ENCODE assay signal across 9 cellular contexts in genomic region chr10:50788951-50789904, GRCh38. TPM values are rescaled to one million over a fixed set of nuclear protein-coding genes. Genes with fewer than 3 reads are reported as not detected.
DNase-seq lines count a peak whose midpoint lies in the region; TF ChIP-seq lines count a peak whose summit lies in the region.
"Had no signal": no experiment of that assay in that cellular context is flagged by ENCODE, and none has a peak within 500 bp of the region (broad histone marks: within the 10 kb centered on the region; RNA-seq: fewer than 3 reads in every experiment).

No MANE protein-coding gene starts in this region.

- DNase-seq in HFF-Myc (ENCODE audit: extremely low read depth, low read depth) (no peak), kidney tubule cell (ENCODE audit: low spot score) (peak; percentile 53), ovary (no peak), NCI-H1048 (lab: John Stamatoyannopoulos, UW) (no peak)
- DNase-seq in stimulated activated CD4-positive, alpha-beta T cell treated with anti-CD3 and anti-CD28 coated beads, Interleukin-4, amount 100 ng/mL, for 1 hour = no peak
- no peak for DNase-seq in stimulated activated CD4-positive, alpha-beta T cell treated with anti-CD3 and anti-CD28 coated beads, Interleukin-2, amount 100 ng/mL, for 24 hours

- H3K4me3 ChIP-seq in HFF-Myc (replicated peaks; ENCODE audit: low read depth, low read length) (no peak overlapping the region), ovary (no peak overlapping the region)
- H3K4me3 ChIP-seq: HAP-1 had no signal

- no peaks in the 10 kb centered on the region for H3K4me1 ChIP-seq in ovary (ENCODE audit: insufficient read depth)
- H3K4me1 ChIP-seq: HAP-1 had no signal

- no peaks in the 10 kb centered on the region for H3K9me3 ChIP-seq in ovary
- H3K9me3 ChIP-seq: HAP-1 had no signal

- WGBS in ovary, 3 donors = 42 to 58% (median 56%) methylated on average over 1 of the region's 1 CpG

- intact Hi-C loops in ovary (cut with DNase I) = no loop called here

- peak; percentile 62 for TF ChIP-seq CTCF in C4-2B (conservative IDR thresholded peaks at IDR 0.05)
- peak; percentile 44 for TF ChIP-seq CTCF in HFF-Myc (IDR thresholded peaks at IDR 0.05; ENCODE audit: low read depth, low read length, missing control alignments)
- TF ChIP-seq CTCF in VCaP (conservative IDR thresholded peaks at IDR 0.05) = peak; percentile 82
- no peak for TF ChIP-seq CTCF in ovary (IDR thresholded peaks at IDR 0.05)

- TF ChIP-seq EP300 in ovary (IDR thresholded peaks at IDR 0.05) = no peak

- no peak overlapping the region for H3K27ac ChIP-seq in C4-2B
- no peak overlapping the region for H3K27ac ChIP-seq in VCaP
- H3K27ac ChIP-seq in ovary = no peak overlapping the region

- H3K36me3 ChIP-seq in ovary = no peaks in the 10 kb centered on the region
- H3K36me3 ChIP-seq: HAP-1 had no signal

- no peaks in the 10 kb centered on the region for H3K27me3 ChIP-seq in ovary

- no peak for TF ChIP-seq POLR2A in ovary (IDR thresholded peaks at IDR 0.05)

RNA-seq across cellular contexts. Expression of gene ASAH2B, which starts 49.5 kb away (rescaled TPM):
- total RNA-seq in ovary = 1 to 10 TPM; 1.6 to 7.0 (median 3.6) TPM
- 1 to 10 TPM; 2.2 to 3.4 TPM for polyA plus RNA-seq in ovary

Comparison
In these comparisons a context has a peak if more than half of its experiments do, and no peak if none do; other contexts are left out.
1. CTCF ChIP-seq: peak in C4-2B (single experiment), HFF-Myc (single experiment) and VCaP (single experiment); none in ovary (0 of 3).